26 cellular contexts compared by ENCODE assay signal in the genomic region with DNA sequence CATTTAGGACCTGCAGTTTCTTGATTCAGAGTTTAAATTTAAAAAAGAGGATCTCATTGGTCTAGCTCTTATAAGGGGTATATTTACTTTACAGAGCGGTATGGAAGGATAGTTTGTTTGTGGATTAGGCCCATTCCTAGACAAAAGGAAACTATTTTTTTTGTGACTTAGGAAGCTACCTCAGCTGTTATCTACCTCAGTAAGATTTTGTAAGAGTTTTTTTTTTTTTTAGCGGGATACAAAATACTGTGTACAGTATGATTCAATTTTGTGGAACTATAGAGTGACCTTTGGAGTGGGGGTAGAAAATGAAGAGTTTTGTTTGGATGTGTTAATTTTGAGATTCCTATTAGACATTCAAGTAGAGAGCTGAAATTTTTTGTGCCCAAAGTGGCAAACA.
A peak's percentile ranks its signal among the peaks of the same experiment; 100 is the strongest.
DNase-seq lines count a peak whose midpoint lies in the region; ATAC-seq and TF ChIP-seq lines count a peak whose summit lies in the region.
"Had no signal": no experiment of that assay in that cellular context is flagged by ENCODE, and none has a peak within 500 bp of the region (broad histone marks: within the 10 kb centered on the region; RNA-seq: fewer than 3 reads in every experiment).

No MANE protein-coding gene starts in this region.

- TF ChIP-seq CTCF in Calu3 (IDR thresholded peaks at IDR 0.05; ENCODE audit: unreplicated experiment) = no peak
- TF ChIP-seq CTCF in VCaP (conservative IDR thresholded peaks at IDR 0.05) = no peak

- H3K27me3 Mint-ChIP-seq in Calu3 (ENCODE audit: unreplicated experiment) = no peaks in the 10 kb centered on the region
- H3K27me3 Mint-ChIP-seq in stimulated activated memory B cell treated with anti-CD40 and anti-IgM and Interleukin-4, amounts not matched to agents 10 μg/mL and 1 μg/mL and 100 μg/mL, for 72 hours = no peaks in the 10 kb centered on the region
- H3K27me3 Mint-ChIP-seq: activated naive CD4-positive, alpha-beta T cell treated with anti-CD3 and anti-CD28 coated beads, Interleukin-2, amount 50 U/mL, for 24 hours; effector memory CD8-positive, alpha-beta T cell had no signal

- peaks cover 2% of the 10 kb centered on the region for H3K9me3 Mint-ChIP-seq in Calu3 (ENCODE audit: low read depth, unreplicated experiment)
- no peaks in the 10 kb centered on the region for H3K9me3 Mint-ChIP-seq in stimulated activated memory B cell treated with anti-CD40 and anti-IgM and Interleukin-4, amounts not matched to agents 10 μg/mL and 1 μg/mL and 100 μg/mL, for 72 hours
- H3K9me3 Mint-ChIP-seq: activated naive CD4-positive, alpha-beta T cell treated with anti-CD3 and anti-CD28 coated beads, Interleukin-2, amount 50 U/mL, for 24 hours; activated T-helper 2 cell treated with anti-CD3 and anti-CD28 coated beads, Interferon-gamma antibody, Interleukin-2, Interleukin-4, amounts not matched to agents 10 μg/mL and 5 μg/mL and 100 μg/mL, durations not matched to agents 14 hours and 24 hours and 36 hours; effector memory CD8-positive, alpha-beta T cell; immature natural killer cell; T-helper 2 cell treated with Interferon-gamma antibody and Interleukin-4, amounts not matched to agents 5 μg/mL and 100 μg/mL, for 36 hours had no signal

- ATAC-seq in left colon (peak; percentile 41), HG03139 (IDR thresholded peaks at IDR 0.05; ENCODE audit: unreplicated experiment) (no peak)
- ATAC-seq in stimulated activated memory B cell treated with anti-CD40 and anti-IgM and Interleukin-4, amounts not matched to agents 10 μg/mL and 1 μg/mL and 100 μg/mL, for 72 hours = no peak
- ATAC-seq: activated CD8-positive, alpha-beta T cell treated with anti-CD3 and anti-CD28 coated beads, Interleukin-2, amount 10 ng/mL, durations not matched to agents 7 days and 5 days; effector memory CD8-positive, alpha-beta T cell; psoas muscle; upper lobe of right lung had no signal

- H3K4me1 Mint-ChIP-seq in Calu3 (ENCODE audit: low read depth, unreplicated experiment) = peaks cover 8% of the 10 kb centered on the region
- H3K4me1 Mint-ChIP-seq in stimulated activated memory B cell treated with anti-CD40 and anti-IgM and Interleukin-4, amounts not matched to agents 10 μg/mL and 1 μg/mL and 100 μg/mL, for 72 hours = peaks cover 9% of the 10 kb centered on the region

- CTCF ChIA-PET in Calu3 (lab: Charles Lee) = interaction anchor here (1.2 kb wide), 1 partner anchor 156 kb away, joined by 11 read pairs; no protein-coding TSS in a partner anchor

- DNase-seq in Calu3 (no peak), left colon (no peak), GM19238 (ENCODE audit: insufficient read length, low spot score) (no peak)
- no peak for DNase-seq in activated CD4-positive, alpha-beta T cell treated with anti-CD3 and anti-CD28 coated beads for 4 hours
- DNase-seq: activated CD8-positive, alpha-beta T cell treated with anti-CD3 and anti-CD28 coated beads, Interleukin-2, amount 10 ng/mL, durations not matched to agents 7 days and 5 days; anterior cingulate cortex; effector memory CD8-positive, alpha-beta T cell; erythroblast; GF-D8; immature natural killer cell; KBM-7; NCI-H1105; NCI-H187; psoas muscle; SHP77; sigmoid colon; stimulated activated CD4-positive, alpha-beta T cell treated with anti-CD3 and anti-CD28 coated beads, Interleukin-12 subunit alpha, Interleukin-12 subunit beta, amount 100 ng/mL, for 4 hours; stimulated activated CD4-positive, alpha-beta T cell treated with anti-CD3 and anti-CD28 coated beads, Interleukin-2, amount 100 ng/mL, for 48 hours; upper lobe of right lung had no signal

- H3K36me3 Mint-ChIP-seq in Calu3 (ENCODE audit: insufficient read depth, unreplicated experiment) = peaks cover 13% of the 10 kb centered on the region
- H3K36me3 Mint-ChIP-seq in stimulated activated memory B cell treated with anti-CD40 and anti-IgM and Interleukin-4, amounts not matched to agents 10 μg/mL and 1 μg/mL and 100 μg/mL, for 72 hours = peaks cover 14% of the 10 kb centered on the region

- no TSS peak for BruUV-seq in Calu3 (replicated peaks; lab: Mats Ljungman, UMichigan)

- intact Hi-C loops in Calu3 (cut with micrococcal nuclease; ENCODE audit: unreplicated experiment) (loop anchor here (2.0 kb wide), 1 partner anchor 20 kb away; no protein-coding TSS in a partner anchor), left colon (cut with DNase I, micrococcal nuclease) (no loop called here)

- H3K27ac Mint-ChIP-seq in Calu3 (ENCODE audit: unreplicated experiment) = peak overlapping the region; percentile 45
- peak overlapping the region; percentile 22 for H3K27ac Mint-ChIP-seq in stimulated activated memory B cell treated with anti-CD40 and anti-IgM and Interleukin-4, amounts not matched to agents 10 μg/mL and 1 μg/mL and 100 μg/mL, for 72 hours
- H3K27ac Mint-ChIP-seq: activated CD8-positive, alpha-beta T cell treated with anti-CD3 and anti-CD28 coated beads, Interleukin-2, amount 10 ng/mL, durations not matched to agents 7 days and 5 days; activated naive CD4-positive, alpha-beta T cell treated with anti-CD3 and anti-CD28 coated beads, Interleukin-2, amount 50 U/mL, for 24 hours; activated T-helper 2 cell treated with anti-CD3 and anti-CD28 coated beads, Interferon-gamma antibody, Interleukin-2, Interleukin-4, amounts not matched to agents 10 μg/mL and 5 μg/mL and 100 μg/mL, durations not matched to agents 14 hours and 24 hours and 36 hours; effector memory CD8-positive, alpha-beta T cell; immature natural killer cell; T-helper 2 cell treated with Interferon-gamma antibody and Interleukin-4, amounts not matched to agents 5 μg/mL and 100 μg/mL, for 36 hours had no signal

- H3K4me3 Mint-ChIP-seq in Calu3 (ENCODE audit: low read depth, unreplicated experiment) = no peak overlapping the region
- H3K4me3 Mint-ChIP-seq in stimulated activated memory B cell treated with anti-CD40 and anti-IgM and Interleukin-4, amounts not matched to agents 10 μg/mL and 1 μg/mL and 100 μg/mL, for 72 hours = no peak overlapping the region
- H3K4me3 Mint-ChIP-seq: activated CD8-positive, alpha-beta T cell treated with anti-CD3 and anti-CD28 coated beads, Interleukin-2, amount 10 ng/mL, durations not matched to agents 7 days and 5 days; activated naive CD4-positive, alpha-beta T cell treated with anti-CD3 and anti-CD28 coated beads, Interleukin-2, amount 50 U/mL, for 24 hours; effector memory CD8-positive, alpha-beta T cell; immature natural killer cell; T-helper 2 cell treated with Interferon-gamma antibody and Interleukin-4, amounts not matched to agents 5 μg/mL and 100 μg/mL, for 36 hours had no signal

- H3K27ac ChIP-seq in VCaP = peak overlapping the region; percentile 96
- H3K27ac ChIP-seq: coronary artery, psoas muscle, sigmoid colon, upper lobe of right lung had no signal
